ENCODE assay signal across 8 cellular contexts in the genomic region with DNA sequence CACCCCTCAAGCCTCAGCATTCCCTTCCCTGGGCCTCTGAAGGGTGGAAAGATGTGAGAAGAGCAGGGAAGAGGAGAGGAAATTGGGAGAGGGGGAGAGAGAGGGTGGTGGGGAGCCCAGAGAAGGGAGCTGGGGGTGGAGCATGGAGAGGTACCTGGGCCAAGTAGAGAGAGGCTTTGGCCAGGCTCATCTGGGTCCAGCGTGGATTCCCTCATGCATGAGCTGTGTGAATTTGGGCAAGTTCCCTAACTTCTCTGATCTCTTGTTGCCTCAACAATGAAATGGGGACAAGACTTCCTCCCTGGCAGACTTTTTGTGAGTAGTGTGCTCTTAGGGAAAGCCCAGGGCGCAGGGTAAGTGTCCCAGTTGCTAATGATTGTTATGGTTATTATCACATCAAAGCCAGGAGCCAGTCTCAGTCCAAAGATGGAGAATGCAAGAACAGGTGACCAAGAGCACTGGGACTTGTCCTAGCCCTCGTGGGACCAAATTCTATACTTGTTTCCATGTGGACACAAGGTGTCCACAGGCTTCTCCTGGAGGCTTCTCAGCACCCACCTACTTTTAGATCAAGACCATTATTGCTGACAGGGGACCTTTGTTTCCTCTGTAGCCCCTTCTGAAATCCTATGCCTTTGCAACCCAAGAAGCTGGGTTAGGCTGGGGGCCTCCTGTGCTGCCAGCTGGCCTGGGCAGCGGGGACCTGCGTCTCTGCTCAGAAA. TPM values are rescaled to one million over a fixed set of nuclear protein-coding genes. Genes with fewer than 3 reads are reported as not detected.
A peak's percentile ranks its signal among the peaks of the same experiment; 100 is the strongest.
DNase-seq lines count a peak whose midpoint lies in the region; ATAC-seq and TF ChIP-seq lines count a peak whose summit lies in the region.

No MANE protein-coding gene starts in this region.

- H3K27me3 ChIP-seq in Peyer's patch, result no peaks in the 10 kb centered on the region
- no peaks in the 10 kb centered on the region for H3K27me3 ChIP-seq in ovary

- TF ChIP-seq POLR2A in Peyer's patch (IDR thresholded peaks at IDR 0.05) (no peak), ovary (IDR thresholded peaks at IDR 0.05) (no peak)

- intact Hi-C loops in ovary (cut with DNase I), result no loop called here

- H3K4me3 ChIP-seq in Peyer's patch (peak overlapping the region in 1 of 4 donors; percentile 3), ovary (no peak overlapping the region)

- H3K27ac ChIP-seq in C4-2B (peak overlapping the region; percentile 99), Peyer's patch (peak overlapping the region; percentile 71 to 92 (median 85)), epithelial cell of prostate (peak overlapping the region; percentile 94), ovary (peak overlapping the region; percentile 73 to 97)

- H3K36me3 ChIP-seq in Peyer's patch, result peaks cover 0 to 3% (median 0%) of the 10 kb centered on the region in 3 donors
- no peaks in the 10 kb centered on the region for H3K36me3 ChIP-seq in ovary

- TF ChIP-seq EP300 in ovary (IDR thresholded peaks at IDR 0.05), result no peak

- DNase-seq in Peyer's patch (peak in 1 of 3 donors; percentile 47), epithelial cell of prostate (ENCODE audit: low read depth, low spot score) (no peak), ovary (no peak), NCI-H774 (lab: John Stamatoyannopoulos, UW) (no peak)

- H3K4me1 ChIP-seq in Peyer's patch (peaks cover 8 to 84% (median 22%) of the 10 kb centered on the region in 4 donors), ovary (ENCODE audit: insufficient read depth) (peaks cover 29% of the 10 kb centered on the region)

- H3K9me3 ChIP-seq in Peyer's patch (no peaks in the 10 kb centered on the region), ovary (no peaks in the 10 kb centered on the region)

- WGBS in ovary, 3 donors, result 40 to 45% (median 43%) methylated on average over 5 of the region's 5 CpGs

- TF ChIP-seq CTCF in C4-2B (conservative IDR thresholded peaks at IDR 0.05), result no peak
- no peak for TF ChIP-seq CTCF in Peyer's patch (IDR thresholded peaks at IDR 0.05)
- no peak for TF ChIP-seq CTCF in ovary (IDR thresholded peaks at IDR 0.05)

- ATAC-seq in HG03135 (IDR thresholded peaks at IDR 0.05; ENCODE audit: unreplicated experiment), result no peak
- no peak for ATAC-seq in HG02981 (IDR thresholded peaks at IDR 0.05; ENCODE audit: unreplicated experiment)
- ATAC-seq in HG03520 (IDR thresholded peaks at IDR 0.05; ENCODE audit: unreplicated experiment), result no peak

RNA-seq across cellular contexts. Expression of a gene that starts 13.9 kb away (rescaled TPM):
- 100 to 1,000 TPM in 2 of 4 donors, 10 to 100 TPM in 2; 56.1 to 140 (median 100) TPM for total RNA-seq in Peyer's patch
- total RNA-seq in ovary, result 10 to 100 TPM in 6 of 7 donors, 1 to 10 TPM in 1; 7.5 to 37.0 (median 12.9) TPM
- 1 to 10 TPM; 6.5 to 9.1 TPM for polyA plus RNA-seq in ovary
